12 cellular contexts compared by ENCODE assay signal in the genomic region with DNA sequence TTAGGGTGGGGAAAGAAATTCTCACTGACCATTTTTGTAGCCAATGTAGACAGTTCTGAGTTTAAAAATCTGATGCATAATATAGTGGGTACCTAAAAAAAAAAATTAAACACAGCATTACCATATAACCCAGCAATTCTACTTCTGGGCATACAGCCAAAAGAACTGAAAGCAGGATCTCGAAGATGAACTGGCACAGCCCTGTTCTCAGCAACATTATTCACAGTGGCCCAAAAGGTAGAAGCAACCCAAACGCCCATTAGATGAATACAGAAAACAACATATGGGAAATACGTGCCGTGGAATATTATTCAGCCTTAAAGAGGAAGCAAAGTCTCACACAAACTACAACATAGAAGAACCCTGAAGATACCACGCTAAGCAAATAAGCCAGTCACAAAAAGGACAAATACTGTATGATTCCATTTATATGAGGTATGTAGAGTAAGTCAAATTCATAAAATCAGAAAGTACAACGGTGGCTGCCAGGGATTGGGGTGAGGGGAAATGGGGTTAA. TPM values are rescaled to one million over a fixed set of nuclear protein-coding genes. Genes with fewer than 3 reads are reported as not detected.
DNase-seq lines count a peak whose midpoint lies in the region; ATAC-seq and TF ChIP-seq lines count a peak whose summit lies in the region.
"Had no signal": no experiment of that assay in that cellular context is flagged by ENCODE, and none has a peak within 500 bp of the region (broad histone marks: within the 10 kb centered on the region; RNA-seq: fewer than 3 reads in every experiment).

No MANE protein-coding gene starts in this region.

- no peaks in the 10 kb centered on the region for H3K27me3 ChIP-seq in brain microvascular endothelial cell (replicated peaks)
- H3K27me3 ChIP-seq: neutrophil had no signal

- POLR2A ChIA-PET in naive thymus-derived CD8-positive, alpha-beta T cell (lab: Charles Lee), result no interaction called here

- peak overlapping the region in 1 of 2 donors; percentile 30 for H3K27ac ChIP-seq in coronary artery
- H3K27ac ChIP-seq in brain microvascular endothelial cell, result no peak overlapping the region

- DNase-seq in EL, result peak; percentile 66
- DNase-seq in NCI-H446 treated with DMSO at 0.1 percent for 48 hours (lab: John Stamatoyannopoulos, UW), result peak; percentile 66
- no peak for DNase-seq in coronary artery (ENCODE audit: low spot score)
- DNase-seq in omental fat pad (ENCODE audit: low spot score), result no peak
- DNase-seq in SW480 (ENCODE audit: low spot score), result no peak
- no peak for DNase-seq in brain microvascular endothelial cell
- DNase-seq in naive thymus-derived CD8-positive, alpha-beta T cell, result no peak
- DNase-seq: activated CD4-positive, alpha-beta T cell treated with anti-CD3 and anti-CD28 coated beads for 4 hours; activated naive CD8-positive, alpha-beta T cell treated with anti-CD3 and anti-CD28 coated beads for 36 hours; NCI-H187; stimulated activated CD4-positive, alpha-beta T cell treated with anti-CD3 and anti-CD28 coated beads, Interleukin-2, amount 100 ng/mL, for 48 hours had no signal

- peaks cover 0 to 3% (median 0%) of the 10 kb centered on the region in 9 donors for H3K9me3 Mint-ChIP-seq in naive thymus-derived CD8-positive, alpha-beta T cell
- H3K9me3 Mint-ChIP-seq: activated naive CD8-positive, alpha-beta T cell treated with anti-CD3 and anti-CD28 coated beads for 36 hours had no signal

- H3K4me3 ChIP-seq in coronary artery, result peak overlapping the region; percentile 56
- no peak overlapping the region for H3K4me3 ChIP-seq in brain microvascular endothelial cell (ENCODE audit: low read depth, low read length)

- TF ChIP-seq CTCF in coronary artery (IDR thresholded peaks at IDR 0.05), result no peak
- no peak for TF ChIP-seq CTCF in omental fat pad (IDR thresholded peaks at IDR 0.05)
- TF ChIP-seq CTCF in brain microvascular endothelial cell (IDR thresholded peaks at IDR 0.05; ENCODE audit: low read depth, low read length, missing control alignments), result no peak

- H3K27ac Mint-ChIP-seq in naive thymus-derived CD8-positive, alpha-beta T cell, result no peak overlapping the region
- H3K27ac Mint-ChIP-seq: activated naive CD8-positive, alpha-beta T cell treated with anti-CD3 and anti-CD28 coated beads for 36 hours had no signal

- H3K27me3 Mint-ChIP-seq in naive thymus-derived CD8-positive, alpha-beta T cell, result no peaks in the 10 kb centered on the region

- no peak overlapping the region for H3K4me3 Mint-ChIP-seq in naive thymus-derived CD8-positive, alpha-beta T cell
- H3K4me3 Mint-ChIP-seq: activated naive CD8-positive, alpha-beta T cell treated with anti-CD3 and anti-CD28 coated beads for 36 hours had no signal

- no peaks in the 10 kb centered on the region for H3K36me3 Mint-ChIP-seq in naive thymus-derived CD8-positive, alpha-beta T cell

- no peaks in the 10 kb centered on the region for H3K36me3 ChIP-seq in brain microvascular endothelial cell (replicated peaks)
- H3K36me3 ChIP-seq: neutrophil had no signal

- in situ Hi-C loops in brain microvascular endothelial cell (cut with HindIII; ENCODE audit: low pct_ligation_motif_present, low sequenced_read_pairs), result no loop called here

- peaks cover 13 to 27% (median 26%) of the 10 kb centered on the region in 4 donors for H3K4me1 Mint-ChIP-seq in naive thymus-derived CD8-positive, alpha-beta T cell

- ATAC-seq in omental fat pad (ENCODE audit: low FRiP score), result peak; percentile 31
- ATAC-seq in naive thymus-derived CD8-positive, alpha-beta T cell, result no peak

RNA-seq across cellular contexts. Expression of gene SIPA1L2, which starts 54.4 kb away (rescaled TPM):
- total RNA-seq in omental fat pad, result 100 to 1,000 TPM in 1 of 4 donors, 10 to 100 TPM in 3; 20.5 to 111 (median 39.8) TPM
- under 1 TPM; 0.08 to 0.16 TPM for total RNA-seq in naive thymus-derived CD8-positive, alpha-beta T cell
- under 1 TPM in 1 of 3 donors, not detected in 2; 0.08 TPM for polyA plus RNA-seq in naive thymus-derived CD8-positive, alpha-beta T cell

Comparison
In these comparisons a context has a peak if more than half of its experiments do, and no peak if none do; other contexts are left out.
1. DNase-seq: peak in EL (single experiment) and NCI-H446 treated with DMSO at 0.1 percent for 48 hours (single experiment); none in coronary artery (single experiment), omental fat pad (single experiment), SW480 (single experiment), brain microvascular endothelial cell (single experiment) and naive thymus-derived CD8-positive, alpha-beta T cell (0 of 10).
2. RNA of gene SIPA1L2, which starts 54.4 kb away (total RNA-seq): 20.5 to 111 TPM in omental fat pad; 0.08 to 0.16 TPM in naive thymus-derived CD8-positive, alpha-beta T cell; every median in the first group is over 10 times any median in the second.